9 cellular contexts compared by ENCODE assay signal in the genomic region with DNA sequence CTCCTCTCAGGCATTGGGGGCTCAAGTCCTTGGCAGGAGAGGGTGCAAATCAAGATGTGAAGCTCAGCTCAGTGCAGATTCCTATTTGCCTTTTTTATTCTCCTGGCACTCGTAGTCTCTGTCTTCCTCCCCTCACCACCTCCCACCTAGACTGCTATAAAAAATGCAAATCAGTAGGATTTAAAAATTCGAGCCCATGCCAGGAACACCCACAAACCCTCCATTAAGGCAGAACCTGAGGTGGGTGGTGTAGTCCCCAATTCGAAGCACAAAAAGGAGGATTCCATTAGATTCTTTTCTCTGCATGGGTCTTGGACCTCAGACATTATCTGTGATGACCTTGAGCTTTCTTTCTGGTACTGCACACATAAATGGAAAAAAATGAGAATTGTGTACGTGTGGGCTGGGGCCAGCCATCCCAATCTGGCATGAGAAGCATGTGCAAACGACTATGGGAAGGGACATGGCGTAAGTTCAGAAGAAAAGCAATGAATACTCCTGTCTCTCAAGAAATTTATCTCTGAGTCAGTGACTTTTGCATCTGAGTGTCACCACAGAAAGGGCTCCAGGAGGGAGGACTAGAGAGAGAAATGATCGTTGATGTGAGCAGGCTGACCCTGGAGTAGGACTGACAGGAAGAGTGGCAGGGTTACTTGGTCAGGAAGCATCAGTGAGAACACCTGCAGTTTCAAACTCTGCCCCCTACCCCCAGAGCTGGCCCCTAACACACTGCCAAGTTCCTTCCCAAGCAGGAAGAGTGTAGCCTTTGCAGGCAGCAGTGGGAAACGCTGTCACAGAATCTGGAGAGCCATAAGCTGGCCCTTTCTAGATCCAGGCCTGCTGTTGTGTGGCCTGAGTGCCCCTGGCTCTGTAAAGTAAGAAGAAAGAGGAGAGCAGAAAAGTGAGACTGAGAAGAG. TPM values are rescaled to one million over a fixed set of nuclear protein-coding genes. Genes with fewer than 3 reads are reported as not detected.
A peak's percentile ranks its signal among the peaks of the same experiment; 100 is the strongest.
DNase-seq lines count a peak whose midpoint lies in the region; ATAC-seq lines count a peak whose summit lies in the region.
"Had no signal": no experiment of that assay in that cellular context is flagged by ENCODE, and none has a peak within 500 bp of the region (broad histone marks: within the 10 kb centered on the region; RNA-seq: fewer than 3 reads in every experiment).

No MANE protein-coding gene starts in this region.

- peaks cover 10 to 47% (median 22%) of the 10 kb centered on the region in 5 donors for H3K27me3 Mint-ChIP-seq in naive thymus-derived CD8-positive, alpha-beta T cell

- H4K20me1 ChIP-seq in BLaER1, result peaks cover 7% of the 10 kb centered on the region; the same call in 1 of the 2 replicates

- H3K36me3 ChIP-seq in BLaER1 (no peaks in the 10 kb centered on the region), KOPT-K1 (ENCODE audit: insufficient read depth, low read length) (no peaks in the 10 kb centered on the region)

- DNase-seq in naive thymus-derived CD8-positive, alpha-beta T cell, result no peak
- DNase-seq in SW480 (ENCODE audit: low spot score), result no peak
- no peak for DNase-seq in stimulated activated CD4-positive, alpha-beta T cell treated with anti-CD3 and anti-CD28 coated beads, Interleukin-1b, Interleukin-23, amount 100 ng/mL, for 48 hours
- DNase-seq in stimulated activated naive CD4-positive, alpha-beta T cell (lab: John Stamatoyannopoulos, UW), result no peak

- H3K27ac ChIP-seq in BLaER1, result no peak overlapping the region; the same call in 1 of the 2 replicates
- peak overlapping the region; percentile 2 for H3K27ac ChIP-seq in KOPT-K1 (ENCODE audit: low read depth, low read length, poor library complexity, severe bottlenecking)
- peak overlapping the region; percentile 66 for H3K27ac ChIP-seq in cingulate gyrus (ENCODE audit: low read depth, low read length)

- peaks cover 75% of the 10 kb centered on the region for H3K4me1 ChIP-seq in BLaER1

- peak overlapping the region; percentile 67 to 94 (median 88) for H3K4me3 Mint-ChIP-seq in naive thymus-derived CD8-positive, alpha-beta T cell

- peak overlapping the region; percentile 75 for H3K4me3 ChIP-seq in BLaER1

- H3K9me3 Mint-ChIP-seq in naive thymus-derived CD8-positive, alpha-beta T cell, result no peaks in the 10 kb centered on the region
- H3K9me3 Mint-ChIP-seq: nephron had no signal

- H3K4me1 Mint-ChIP-seq in naive thymus-derived CD8-positive, alpha-beta T cell, result peaks cover 16 to 33% (median 22%) of the 10 kb centered on the region in 4 donors

- peak overlapping the region; percentile 82 for H3K9ac ChIP-seq in BLaER1

- no peak for ATAC-seq in naive thymus-derived CD8-positive, alpha-beta T cell
- ATAC-seq in HG02642 (IDR thresholded peaks at IDR 0.05; ENCODE audit: poor library complexity, unreplicated experiment), result no peak

- H3K9me3 ChIP-seq in BLaER1 (no peaks in the 10 kb centered on the region), KOPT-K1 (ENCODE audit: insufficient read depth, low read length, poor library complexity, severe bottlenecking) (no peaks in the 10 kb centered on the region)

- POLR2A ChIA-PET in naive thymus-derived CD8-positive, alpha-beta T cell (lab: Charles Lee), result interaction anchor here (1.6 to 4.2 kb wide), 3 partner anchors 10 to 17 kb away, joined by 3 to 21 read pairs (median 13); partner anchors contain the start of gene DDX20

- peak overlapping the region; percentile 95 for H3K4me2 ChIP-seq in BLaER1

- no peaks in the 10 kb centered on the region for H3K36me3 Mint-ChIP-seq in naive thymus-derived CD8-positive, alpha-beta T cell

- H3K27me3 ChIP-seq in BLaER1, result peaks cover 42% of the 10 kb centered on the region

- H3K27ac Mint-ChIP-seq in naive thymus-derived CD8-positive, alpha-beta T cell, result peak overlapping the region in 7 of 10 donors; percentile 7 to 86 (median 72)

RNA-seq across cellular contexts. Expression of gene INKA2, which starts 1.7 kb away (rescaled TPM):
- total RNA-seq in naive thymus-derived CD8-positive, alpha-beta T cell, result under 1 TPM; 0.70 to 0.77 TPM
- polyA plus RNA-seq in naive thymus-derived CD8-positive, alpha-beta T cell, result not detected

RNA-seq across cellular contexts. Expression of gene DDX20, which starts 18.2 kb away (rescaled TPM):
- total RNA-seq in naive thymus-derived CD8-positive, alpha-beta T cell, result 10 to 100 TPM; 18.9 to 24.2 TPM
- 10 to 100 TPM in 2 of 3 donors, 1 to 10 TPM in 1; 8.0 to 12.7 (median 10.0) TPM for polyA plus RNA-seq in naive thymus-derived CD8-positive, alpha-beta T cell
